In genomic region chr6:4776967-4777925, GRCh38 we compare ENCODE assay signal across 8 cellular contexts. TPM values are rescaled to one million over a fixed set of nuclear protein-coding genes. Genes with fewer than 3 reads are reported as not detected.
DNase-seq lines count a peak whose midpoint lies in the region; ATAC-seq and TF ChIP-seq lines count a peak whose summit lies in the region.

No MANE protein-coding gene starts in this region.

- no peak for TF ChIP-seq CTCF in thyroid gland (IDR thresholded peaks at IDR 0.05)

- H3K27ac ChIP-seq in duodenal mucosa (ENCODE audit: low read depth, low read length) (no peak overlapping the region), mucosa of rectum (ENCODE audit: low read depth in 2 of 2, low read length in 2 of 2) (peak overlapping the region; percentile 53 to 59), thyroid gland (peak overlapping the region in 1 of 3 donors; percentile 10)

- peak overlapping the region; percentile 71 to 78 for H3K4me3 ChIP-seq in duodenal mucosa (ENCODE audit: low read depth in 1 of 2, low read length in 2 of 2)
- peak overlapping the region; percentile 63 to 88 for H3K4me3 ChIP-seq in mucosa of rectum (ENCODE audit: low read length in 2 of 2)
- H3K4me3 ChIP-seq in thyroid gland (replicated peaks in 1 of 3) = peak overlapping the region in 2 of 3 donors; percentile 1 to 66

- H3K4me1 ChIP-seq in duodenal mucosa (ENCODE audit: control insufficient read depth in 1 of 2, insufficient read depth in 2 of 2, low read length in 2 of 2) = peaks cover 24 to 25% of the 10 kb centered on the region in 2 donors
- peaks cover 22 to 32% of the 10 kb centered on the region in 2 donors for H3K4me1 ChIP-seq in mucosa of rectum (ENCODE audit: control insufficient read depth in 2 of 2, insufficient read depth in 2 of 2, low read length in 2 of 2)
- H3K4me1 ChIP-seq in thyroid gland = peaks cover 14 to 33% of the 10 kb centered on the region in 2 donors

- H3K36me3 ChIP-seq in duodenal mucosa (ENCODE audit: control insufficient read depth in 1 of 2, insufficient read depth in 2 of 2, low read length in 2 of 2) = no peaks in the 10 kb centered on the region
- no peaks in the 10 kb centered on the region for H3K36me3 ChIP-seq in mucosa of rectum (ENCODE audit: control insufficient read depth in 2 of 2, insufficient read depth in 2 of 2, low read length in 2 of 2)
- H3K36me3 ChIP-seq in thyroid gland = no peaks in the 10 kb centered on the region

- 8 to 9% methylated on average over 21 to 32 of the region's 38 CpGs for WGBS in thyroid gland, 2 donors

- no peak for TF ChIP-seq POLR2A in thyroid gland (IDR thresholded peaks at IDR 0.05)

- ATAC-seq in HG03135 (IDR thresholded peaks at IDR 0.05; ENCODE audit: unreplicated experiment) = peak; percentile 19
- ATAC-seq in GM21619 (IDR thresholded peaks at IDR 0.05; ENCODE audit: unreplicated experiment) = no peak

- DNase-seq in EH (ENCODE audit: low read depth) = peak; percentile 53
- DNase-seq in UCSD-AML1 (lab: John Stamatoyannopoulos, UW; ENCODE audit: unreplicated experiment) = peak; percentile 53
- DNase-seq in thyroid gland = peak; percentile 9 to 15
- DNase-seq in NCI-H2081 treated with DMSO at 0.1 percent for 48 hours (lab: John Stamatoyannopoulos, UW) = no peak

- H3K9ac ChIP-seq in duodenal mucosa (ENCODE audit: low read depth in 1 of 2, low read length in 2 of 2) (peak overlapping the region; percentile 20 to 31), mucosa of rectum (ENCODE audit: low read depth in 1 of 2, low read length in 2 of 2) (peak overlapping the region; percentile 66 to 76)

- no peaks in the 10 kb centered on the region for H3K27me3 ChIP-seq in duodenal mucosa (ENCODE audit: control insufficient read depth in 1 of 2, insufficient read depth in 2 of 2, low read length in 2 of 2)
- no peaks in the 10 kb centered on the region for H3K27me3 ChIP-seq in mucosa of rectum (ENCODE audit: control insufficient read depth in 2 of 2, insufficient read depth in 2 of 2, low read length in 2 of 2)
- H3K27me3 ChIP-seq in thyroid gland = no peaks in the 10 kb centered on the region

- H3K9me3 ChIP-seq in duodenal mucosa (ENCODE audit: control insufficient read depth in 1 of 2, low read length in 2 of 2) (peaks cover 0 to 4% of the 10 kb centered on the region in 2 donors), mucosa of rectum (ENCODE audit: control insufficient read depth in 2 of 2, low read length in 2 of 2) (no peaks in the 10 kb centered on the region), thyroid gland (no peaks in the 10 kb centered on the region)

- intact Hi-C loops in thyroid gland (cut with DNase I) = no loop called here

RNA-seq across cellular contexts. Expression of gene CDYL, which starts 1.0 kb away (rescaled TPM):
- total RNA-seq in thyroid gland = 10 to 100 TPM; 22.6 to 61.4 (median 43.7) TPM
